Comparison of ENCODE assay signal across 12 cellular contexts in genomic region chr1:89657886-89658285, GRCh38. TPM values are rescaled to one million over a fixed set of nuclear protein-coding genes. Genes with fewer than 3 reads are reported as not detected.
DNase-seq lines count a peak whose midpoint lies in the region; ATAC-seq, FAIRE-seq and TF ChIP-seq lines count a peak whose summit lies in the region.
"Had no signal": no experiment of that assay in that cellular context is flagged by ENCODE, and none has a peak within 500 bp of the region (broad histone marks: within the 10 kb centered on the region; RNA-seq: fewer than 3 reads in every experiment).

No MANE protein-coding gene starts in this region.

- no peaks in the 10 kb centered on the region for H3K27me3 Mint-ChIP-seq in activated T-cell treated with anti-CD3 and anti-CD28 coated beads, Interleukin-2, amount 50 U/mL, for 4 hours (ENCODE audit: low read depth)

- no peak overlapping the region for H3K9ac ChIP-seq in kidney (ENCODE audit: low read length in 2 of 2)

- peak; percentile 74 to 80 for ATAC-seq in activated T-cell treated with anti-CD3 and anti-CD28 coated beads, Interleukin-2, amount 50 U/mL, for 4 hours
- peak; percentile 76 for ATAC-seq in HG02884 (IDR thresholded peaks at IDR 0.05; ENCODE audit: unreplicated experiment)
- peak; percentile 90 for ATAC-seq in stimulated activated effector memory CD8-positive, alpha-beta T cell treated with anti-CD3 and anti-CD28 coated beads, Interleukin-12 subunit alpha, Interleukin-12 subunit beta, amount 100 ng/mL, for 72 hours
- ATAC-seq: body of pancreas had no signal

- H3K4me1 Mint-ChIP-seq in activated T-cell treated with anti-CD3 and anti-CD28 coated beads, Interleukin-2, amount 50 U/mL, for 4 hours (ENCODE audit: low read depth) = peaks cover 92% of the 10 kb centered on the region
- H3K4me1 Mint-ChIP-seq in stimulated activated effector memory CD8-positive, alpha-beta T cell treated with anti-CD3 and anti-CD28 coated beads, Interleukin-12 subunit alpha, Interleukin-12 subunit beta, amount 100 ng/mL, for 72 hours = peaks cover 81% of the 10 kb centered on the region
- H3K4me1 Mint-ChIP-seq: neural crest cell had no signal

- peak overlapping the region; percentile 43 for H3K4me3 Mint-ChIP-seq in activated T-cell treated with anti-CD3 and anti-CD28 coated beads, Interleukin-2, amount 50 U/mL, for 4 hours
- peak overlapping the region; percentile 23 for H3K4me3 Mint-ChIP-seq in stimulated activated effector memory CD8-positive, alpha-beta T cell treated with anti-CD3 and anti-CD28 coated beads, Interleukin-12 subunit alpha, Interleukin-12 subunit beta, amount 100 ng/mL, for 72 hours
- H3K4me3 Mint-ChIP-seq: neural crest cell had no signal

- no peak overlapping the region for H3K4me3 ChIP-seq in kidney (ENCODE audit: low read length in 2 of 2)
- H3K4me3 ChIP-seq: body of pancreas had no signal

- no peak overlapping the region for H3K27ac ChIP-seq in kidney (ENCODE audit: low read depth in 2 of 2, low read length in 2 of 2)
- H3K27ac ChIP-seq: body of pancreas had no signal

- intact Hi-C loops in kidney (cut with DNase I) = no loop called here

- H3K27ac Mint-ChIP-seq in stimulated activated effector memory CD8-positive, alpha-beta T cell treated with anti-CD3 and anti-CD28 coated beads, Interleukin-12 subunit alpha, Interleukin-12 subunit beta, amount 100 ng/mL, for 72 hours = peak overlapping the region; percentile 80

- no peak for TF ChIP-seq CTCF in kidney (IDR thresholded peaks at IDR 0.05; ENCODE audit: borderline replicate concordance, extremely low read depth, insufficient read depth)

- H3K36me3 ChIP-seq in kidney (ENCODE audit: control insufficient read depth in 1 of 2, insufficient read depth in 2 of 2, low read length in 2 of 2) = no peaks in the 10 kb centered on the region

- H3K9me3 Mint-ChIP-seq in activated T-cell treated with anti-CD3 and anti-CD28 coated beads, Interleukin-2, amount 50 U/mL, for 4 hours = peaks cover 5% of the 10 kb centered on the region
- H3K9me3 Mint-ChIP-seq in stimulated activated effector memory CD8-positive, alpha-beta T cell treated with anti-CD3 and anti-CD28 coated beads, Interleukin-12 subunit alpha, Interleukin-12 subunit beta, amount 100 ng/mL, for 72 hours = no peaks in the 10 kb centered on the region

- H3K4me1 ChIP-seq in kidney (ENCODE audit: control insufficient read depth in 1 of 2, insufficient read depth in 1 of 2, low read depth in 1 of 2, low read length in 2 of 2) = no peaks in the 10 kb centered on the region
- H3K4me1 ChIP-seq: body of pancreas had no signal

- DNase-seq in activated T-cell treated with anti-CD3 and anti-CD28 coated beads, Interleukin-2, amount 50 U/mL, for 4 hours = no peak
- DNase-seq in activated T-cell treated with anti-CD3 and anti-CD28 coated beads for 4 hours (no peak), T-helper 22 cell (ENCODE audit: low read depth) (peak; percentile 30), kidney (no peak), dermis blood vessel endothelial cell (no peak), HTR-8/SVneo (ENCODE audit: insufficient read length, low spot score) (no peak)
- DNase-seq in stimulated activated effector memory CD8-positive, alpha-beta T cell treated with anti-CD3 and anti-CD28 coated beads, Interleukin-12 subunit alpha, Interleukin-12 subunit beta, amount 100 ng/mL, for 72 hours (ENCODE audit: low spot score in 2 of 2) = no peak
- DNase-seq: body of pancreas, glutamatergic neuron, NCI-H1105 had no signal

- H3K36me3 Mint-ChIP-seq in activated T-cell treated with anti-CD3 and anti-CD28 coated beads, Interleukin-2, amount 50 U/mL, for 4 hours (ENCODE audit: insufficient read depth) = peaks cover 51% of the 10 kb centered on the region
- H3K36me3 Mint-ChIP-seq in stimulated activated effector memory CD8-positive, alpha-beta T cell treated with anti-CD3 and anti-CD28 coated beads, Interleukin-12 subunit alpha, Interleukin-12 subunit beta, amount 100 ng/mL, for 72 hours = peaks cover 54% of the 10 kb centered on the region

- FAIRE-seq in kidney (lab: Jason Lieb, UNC) = no peak
- FAIRE-seq in HTR-8/SVneo (lab: Jason Lieb, UNC) = no peak

- H3K9me3 ChIP-seq in kidney (ENCODE audit: control insufficient read depth in 1 of 2, low read length in 2 of 2) = no peaks in the 10 kb centered on the region
- H3K9me3 ChIP-seq: body of pancreas had no signal

RNA-seq across cellular contexts. Expression of gene LRRC8C, which starts 25.0 kb away (rescaled TPM):
- 10 to 100 TPM; 59.0 to 78.1 (median 74.3) TPM for total RNA-seq in activated T-cell treated with anti-CD3 and anti-CD28 coated beads, Interleukin-2, amount 50 U/mL, for 4 hours
- 12.7 TPM for total RNA-seq in kidney
- polyA plus RNA-seq in kidney (ENCODE audit: insufficient read depth, low read depth, low replicate concordance) = 2.6 TPM
- total RNA-seq in dermis blood vessel endothelial cell = 30.0 and 40.4 TPM in 2 replicates
